In genomic region chr6:150684715-150685459, GRCh38 we compare ENCODE assay signal across 17 cellular contexts.
DNase-seq lines count a peak whose midpoint lies in the region; ATAC-seq and TF ChIP-seq lines count a peak whose summit lies in the region.
"Had no signal": no experiment of that assay in that cellular context is flagged by ENCODE, and none has a peak within 500 bp of the region (broad histone marks: within the 10 kb centered on the region; RNA-seq: fewer than 3 reads in every experiment).

No MANE protein-coding gene starts in this region.

- 59% methylated on average over 13 of the region's 13 CpGs for WGBS in thymus
- 90 to 95% (median 92%) methylated on average over 13 of the region's 13 CpGs for WGBS in ovary, 3 donors

- H3K4me1 Mint-ChIP-seq in activated T-cell treated with anti-CD3 and anti-CD28 coated beads, Interleukin-2, amount 50 U/mL, for 4 hours (ENCODE audit: low read depth), result peaks cover 2% of the 10 kb centered on the region
- H3K4me1 Mint-ChIP-seq: natural killer cell had no signal

- H3K4me1 ChIP-seq in lower lobe of right lung (peaks cover 35% of the 10 kb centered on the region), thymus (ENCODE audit: control insufficient read depth, insufficient read depth, low read length) (peaks cover 30% of the 10 kb centered on the region), ovary (ENCODE audit: insufficient read depth) (peaks cover 5% of the 10 kb centered on the region)
- H3K4me1 ChIP-seq: BE2C had no signal

- no peak overlapping the region for H3K4me3 ChIP-seq in SU-DHL-6 (ENCODE audit: insufficient read depth, low read length, poor library complexity, severe bottlenecking)
- H3K4me3 ChIP-seq in lower lobe of right lung, result peak overlapping the region; percentile 45
- H3K4me3 ChIP-seq in thymus (ENCODE audit: low read length), result no peak overlapping the region
- H3K4me3 ChIP-seq in ovary, result no peak overlapping the region

- H2AFZ ChIP-seq in SU-DHL-6 (ENCODE audit: low read depth, low read length, severe bottlenecking), result no peak overlapping the region

- TF ChIP-seq POLR2A in ovary (IDR thresholded peaks at IDR 0.05), result no peak

- H3K9me3 Mint-ChIP-seq in activated T-cell treated with anti-CD3 and anti-CD28 coated beads, Interleukin-2, amount 50 U/mL, for 4 hours, result no peaks in the 10 kb centered on the region
- H3K9me3 Mint-ChIP-seq: activated T-cell treated with anti-CD3 and anti-CD28 coated beads, Interleukin-2, amount 50 U/mL, for 24 hours; natural killer cell had no signal

- H3F3A ChIP-seq in SU-DHL-6 (ENCODE audit: insufficient read depth), result peaks cover 5% of the 10 kb centered on the region; the same call in 1 of the 2 replicates

- H3K4me3 Mint-ChIP-seq in activated T-cell treated with anti-CD3 and anti-CD28 coated beads, Interleukin-2, amount 50 U/mL, for 4 hours, result no peak overlapping the region
- H3K4me3 Mint-ChIP-seq: activated naive CD8-positive, alpha-beta T cell; activated T-cell treated with anti-CD3 and anti-CD28 coated beads, Interleukin-2, amount 50 U/mL, for 24 hours; natural killer cell had no signal

- TF ChIP-seq EP300 in ovary (IDR thresholded peaks at IDR 0.05), result no peak

- H3K79me2 ChIP-seq in SU-DHL-6 (ENCODE audit: insufficient read depth, low read length), result no peaks in the 10 kb centered on the region

- intact Hi-C loops in lower lobe of right lung (cut with DNase I), result no loop called here
- intact Hi-C loops in ovary (cut with DNase I), result no loop called here

- H3K9me2 ChIP-seq in SU-DHL-6 (replicated peaks; ENCODE audit: insufficient read depth, low read length), result no peaks in the 10 kb centered on the region

- no peak overlapping the region for H3K27ac ChIP-seq in SU-DHL-6 (ENCODE audit: low read depth, low read length)
- H3K27ac ChIP-seq in lower lobe of right lung, result peak overlapping the region; percentile 82
- peak overlapping the region; percentile 54 for H3K27ac ChIP-seq in thymus (ENCODE audit: low read depth)
- no peak overlapping the region for H3K27ac ChIP-seq in ovary

- no peaks in the 10 kb centered on the region for H3K36me3 Mint-ChIP-seq in activated T-cell treated with anti-CD3 and anti-CD28 coated beads, Interleukin-2, amount 50 U/mL, for 4 hours (ENCODE audit: insufficient read depth)
- H3K36me3 Mint-ChIP-seq: activated naive CD8-positive, alpha-beta T cell; natural killer cell had no signal

- no peaks in the 10 kb centered on the region for H3K27me3 Mint-ChIP-seq in activated T-cell treated with anti-CD3 and anti-CD28 coated beads, Interleukin-2, amount 50 U/mL, for 4 hours (ENCODE audit: low read depth)
- H3K27me3 Mint-ChIP-seq: activated naive CD8-positive, alpha-beta T cell; activated T-cell treated with anti-CD3 and anti-CD28 coated beads, Interleukin-2, amount 50 U/mL, for 24 hours had no signal

- H3K27me3 ChIP-seq in SU-DHL-6 (ENCODE audit: low read length) (no peaks in the 10 kb centered on the region), lower lobe of right lung (ENCODE audit: low read depth) (no peaks in the 10 kb centered on the region), thymus (ENCODE audit: control insufficient read depth, insufficient read depth) (no peaks in the 10 kb centered on the region), ovary (no peaks in the 10 kb centered on the region)

- H4K20me1 ChIP-seq in SU-DHL-6 (ENCODE audit: low read depth, low read length), result no peaks in the 10 kb centered on the region

- no peaks in the 10 kb centered on the region for H3K9me3 ChIP-seq in SU-DHL-6 (ENCODE audit: insufficient read depth, low read length)
- H3K9me3 ChIP-seq in lower lobe of right lung, result no peaks in the 10 kb centered on the region
- H3K9me3 ChIP-seq in thymus (ENCODE audit: control insufficient read depth), result no peaks in the 10 kb centered on the region
- H3K9me3 ChIP-seq in ovary, result no peaks in the 10 kb centered on the region
- H3K9me3 ChIP-seq: BE2C had no signal

- peak; percentile 89 for DNase-seq in dermis blood vessel endothelial cell
- DNase-seq in lower lobe of right lung, result no peak
- no peak for DNase-seq in activated T-cell treated with anti-CD3 and anti-CD28 coated beads, Interleukin-2, amount 50 U/mL, for 4 hours
- no peak for DNase-seq in D341Med (ENCODE audit: low spot score)
- DNase-seq in ovary, result no peak
- DNase-seq: activated CD4-positive, alpha-beta T cell treated with anti-CD3 and anti-CD28 coated beads, Interleukin-2, amount 50 U/mL, for 4 hours; activated T-cell treated with anti-CD3 and anti-CD28 coated beads, Interleukin-2, amount 50 U/mL, for 24 hours; BE2C; DMS79; glutamatergic neuron; natural killer cell; NCI-H2107; SHP77 treated with DMSO at 0.1 percent for 48 hours had no signal

- H3K36me3 ChIP-seq in SU-DHL-6 (ENCODE audit: low read length), result no peaks in the 10 kb centered on the region
- H3K36me3 ChIP-seq in lower lobe of right lung, result no peaks in the 10 kb centered on the region
- H3K36me3 ChIP-seq in thymus (ENCODE audit: control insufficient read depth, insufficient read depth), result peaks cover 24% of the 10 kb centered on the region
- H3K36me3 ChIP-seq in ovary, result no peaks in the 10 kb centered on the region
- H3K36me3 ChIP-seq: BE2C had no signal

- H3K9ac ChIP-seq in SU-DHL-6 (ENCODE audit: low read length), result no peak overlapping the region

- ATAC-seq in lower lobe of right lung (peak in 1 of 2 donors; percentile 29), HG02981 (IDR thresholded peaks at IDR 0.05; ENCODE audit: unreplicated experiment) (no peak)
- ATAC-seq in activated T-cell treated with anti-CD3 and anti-CD28 coated beads, Interleukin-2, amount 50 U/mL, for 4 hours, result no peak
- ATAC-seq: natural killer cell had no signal

- H3K4me2 ChIP-seq in SU-DHL-6 (ENCODE audit: low read depth, low read length, poor library complexity, severe bottlenecking), result peak overlapping the region; percentile 5

- TF ChIP-seq CTCF in SU-DHL-6 (IDR thresholded peaks at IDR 0.05; ENCODE audit: insufficient read depth, low read length, poor library complexity, severe bottlenecking) (no peak), lower lobe of right lung (IDR thresholded peaks at IDR 0.05) (no peak), ovary (IDR thresholded peaks at IDR 0.05) (no peak)

Comparison
In these comparisons a context has a peak if more than half of its experiments do, and no peak if none do; other contexts are left out.
1. H3K27ac ChIP-seq: peak in lower lobe of right lung (single experiment) and thymus (single experiment); none in SU-DHL-6 (single experiment) and ovary (0 of 2).